Comparison of ENCODE assay signal across 31 cellular contexts in genomic region chr1:50568782-50569181, GRCh38.
"Had no signal": no experiment of that assay in that cellular context is flagged by ENCODE, and none has a peak within 500 bp of the region (broad histone marks: within the 10 kb centered on the region; RNA-seq: fewer than 3 reads in every experiment).

No MANE protein-coding gene starts in this region.

- DNase-seq: activated CD4-positive, alpha-beta memory T cell treated with anti-CD3 and anti-CD28 coated beads, Interleukin-2, amount 10 ng/mL, durations not matched to agents 7 days and 5 days; activated CD4-positive, alpha-beta T cell treated with anti-CD3 and anti-CD28 coated beads for 48 hours; activated CD8-positive, alpha-beta memory T cell treated with anti-CD3 and anti-CD28 coated beads, Interleukin-2, amount 50 U/mL, for 48 hours; activated gamma-delta T cell; activated naive CD4-positive, alpha-beta T cell treated with anti-CD3 and anti-CD28 coated beads, Interleukin-2, amount 10 ng/mL, durations not matched to agents 7 days and 5 days; activated naive CD8-positive, alpha-beta T cell treated with anti-CD3 and anti-CD28 coated beads, Interleukin-2, amount 10 ng/mL, durations not matched to agents 7 days and 5 days; activated T-cell treated with anti-CD3 and anti-CD28 coated beads, Interleukin-2, amount 50 U/mL, for 24 hours; cerebellar nuclear complex; colonic mucosa; effector memory CD4-positive, alpha-beta T cell; foreskin fibroblast; heart right ventricle; left ventricle myocardium inferior; naive B cell; nephron progenitor cell; nucleus accumbens; pancreas; psoas muscle; sigmoid colon; small intestine; stimulated activated CD4-positive, alpha-beta T cell treated with anti-CD3 and anti-CD28 coated beads, Interleukin-4, amount 100 ng/mL, for 4 hours; stimulated activated CD8-positive, alpha-beta memory T cell treated with anti-CD3 and anti-CD28 coated beads, Interleukin-4, amount 100 ng/mL, for 48 hours; stomach; thyroid gland; upper lobe of left lung had no signal

- H3K4me3 Mint-ChIP-seq: activated CD4-positive, alpha-beta memory T cell treated with anti-CD3 and anti-CD28 coated beads, Interleukin-2, amount 10 ng/mL, durations not matched to agents 7 days and 5 days; activated naive CD4-positive, alpha-beta T cell treated with anti-CD3 and anti-CD28 coated beads, Interleukin-2, amount 10 ng/mL, durations not matched to agents 7 days and 5 days; activated naive CD8-positive, alpha-beta T cell treated with anti-CD3 and anti-CD28 coated beads, Interleukin-2, amount 10 ng/mL, durations not matched to agents 7 days and 5 days; activated T-cell treated with anti-CD3 and anti-CD28 coated beads, Interleukin-2, amount 50 U/mL, for 24 hours; mesothelial cell of epicardium; naive B cell; nephron progenitor cell; stimulated activated memory B cell treated with anti-CD40 and anti-IgM and Interleukin-4, amounts not matched to agents 10 μg/mL and 1 μg/mL and 100 μg/mL, for 72 hours had no signal

- H3K27ac ChIP-seq: ascending aorta, cardiac muscle cell, colonic mucosa, heart right ventricle, left ventricle myocardium inferior, pancreas, psoas muscle, sigmoid colon, stomach, thyroid gland, upper lobe of left lung had no signal

- H3K4me1 ChIP-seq: ascending aorta, colonic mucosa, left ventricle myocardium inferior, pancreas, psoas muscle, sigmoid colon, thyroid gland, upper lobe of left lung had no signal

- H3K4me1 Mint-ChIP-seq: activated CD4-positive, alpha-beta memory T cell treated with anti-CD3 and anti-CD28 coated beads, Interleukin-2, amount 10 ng/mL, durations not matched to agents 7 days and 5 days; activated naive CD4-positive, alpha-beta T cell treated with anti-CD3 and anti-CD28 coated beads, Interleukin-2, amount 10 ng/mL, durations not matched to agents 7 days and 5 days; activated naive CD8-positive, alpha-beta T cell treated with anti-CD3 and anti-CD28 coated beads, Interleukin-2, amount 10 ng/mL, durations not matched to agents 7 days and 5 days; stimulated activated memory B cell treated with anti-CD40 and anti-IgM and Interleukin-4, amounts not matched to agents 10 μg/mL and 1 μg/mL and 100 μg/mL, for 72 hours had no signal

- H3K4me3 ChIP-seq: ascending aorta, cardiac muscle cell, colonic mucosa, heart right ventricle, left ventricle myocardium inferior, lung, pancreas, psoas muscle, sigmoid colon, stomach, thyroid gland, upper lobe of left lung had no signal

- H3K27me3 Mint-ChIP-seq: activated CD4-positive, alpha-beta memory T cell treated with anti-CD3 and anti-CD28 coated beads, Interleukin-2, amount 10 ng/mL, durations not matched to agents 7 days and 5 days; activated naive CD4-positive, alpha-beta T cell treated with anti-CD3 and anti-CD28 coated beads, Interleukin-2, amount 10 ng/mL, durations not matched to agents 7 days and 5 days; activated naive CD8-positive, alpha-beta T cell treated with anti-CD3 and anti-CD28 coated beads, Interleukin-2, amount 10 ng/mL, durations not matched to agents 7 days and 5 days; activated T-cell treated with anti-CD3 and anti-CD28 coated beads, Interleukin-2, amount 50 U/mL, for 24 hours; brain; naive B cell; stimulated activated memory B cell treated with anti-CD40 and anti-IgM and Interleukin-4, amounts not matched to agents 10 μg/mL and 1 μg/mL and 100 μg/mL, for 72 hours had no signal

- H3K9me3 Mint-ChIP-seq: activated CD4-positive, alpha-beta memory T cell treated with anti-CD3 and anti-CD28 coated beads, Interleukin-2, amount 10 ng/mL, durations not matched to agents 7 days and 5 days; activated naive CD4-positive, alpha-beta T cell treated with anti-CD3 and anti-CD28 coated beads, Interleukin-2, amount 10 ng/mL, durations not matched to agents 7 days and 5 days; activated naive CD8-positive, alpha-beta T cell treated with anti-CD3 and anti-CD28 coated beads, Interleukin-2, amount 10 ng/mL, durations not matched to agents 7 days and 5 days; activated T-cell treated with anti-CD3 and anti-CD28 coated beads, Interleukin-2, amount 50 U/mL, for 24 hours; brain; mesothelial cell of epicardium; naive B cell; nephron progenitor cell; stimulated activated memory B cell treated with anti-CD40 and anti-IgM and Interleukin-4, amounts not matched to agents 10 μg/mL and 1 μg/mL and 100 μg/mL, for 72 hours had no signal

- H3K9me3 ChIP-seq: ascending aorta, colonic mucosa, heart right ventricle, left ventricle myocardium inferior, pancreas, psoas muscle, sigmoid colon, stomach, thyroid gland, upper lobe of left lung had no signal

- H3K36me3 ChIP-seq: cardiac muscle cell had no signal

- H3K27ac Mint-ChIP-seq: activated CD4-positive, alpha-beta memory T cell treated with anti-CD3 and anti-CD28 coated beads, Interleukin-2, amount 10 ng/mL, durations not matched to agents 7 days and 5 days; activated naive CD4-positive, alpha-beta T cell treated with anti-CD3 and anti-CD28 coated beads, Interleukin-2, amount 10 ng/mL, durations not matched to agents 7 days and 5 days; activated naive CD8-positive, alpha-beta T cell treated with anti-CD3 and anti-CD28 coated beads, Interleukin-2, amount 10 ng/mL, durations not matched to agents 7 days and 5 days; activated T-cell treated with anti-CD3 and anti-CD28 coated beads, Interleukin-2, amount 50 U/mL, for 24 hours; mesothelial cell of epicardium; naive B cell; nephron progenitor cell; stimulated activated memory B cell treated with anti-CD40 and anti-IgM and Interleukin-4, amounts not matched to agents 10 μg/mL and 1 μg/mL and 100 μg/mL, for 72 hours had no signal

- H3K27me3 ChIP-seq: ascending aorta, cardiac muscle cell, colonic mucosa, heart right ventricle, pancreas, sigmoid colon, stomach, thyroid gland, upper lobe of left lung had no signal

- ATAC-seq: heart right ventricle; pancreas; psoas muscle; stimulated activated memory B cell treated with anti-CD40 and anti-IgM and Interleukin-4, amounts not matched to agents 10 μg/mL and 1 μg/mL and 100 μg/mL, for 72 hours had no signal
